Comparison of ENCODE assay signal across 8 cellular contexts in the genomic region with DNA sequence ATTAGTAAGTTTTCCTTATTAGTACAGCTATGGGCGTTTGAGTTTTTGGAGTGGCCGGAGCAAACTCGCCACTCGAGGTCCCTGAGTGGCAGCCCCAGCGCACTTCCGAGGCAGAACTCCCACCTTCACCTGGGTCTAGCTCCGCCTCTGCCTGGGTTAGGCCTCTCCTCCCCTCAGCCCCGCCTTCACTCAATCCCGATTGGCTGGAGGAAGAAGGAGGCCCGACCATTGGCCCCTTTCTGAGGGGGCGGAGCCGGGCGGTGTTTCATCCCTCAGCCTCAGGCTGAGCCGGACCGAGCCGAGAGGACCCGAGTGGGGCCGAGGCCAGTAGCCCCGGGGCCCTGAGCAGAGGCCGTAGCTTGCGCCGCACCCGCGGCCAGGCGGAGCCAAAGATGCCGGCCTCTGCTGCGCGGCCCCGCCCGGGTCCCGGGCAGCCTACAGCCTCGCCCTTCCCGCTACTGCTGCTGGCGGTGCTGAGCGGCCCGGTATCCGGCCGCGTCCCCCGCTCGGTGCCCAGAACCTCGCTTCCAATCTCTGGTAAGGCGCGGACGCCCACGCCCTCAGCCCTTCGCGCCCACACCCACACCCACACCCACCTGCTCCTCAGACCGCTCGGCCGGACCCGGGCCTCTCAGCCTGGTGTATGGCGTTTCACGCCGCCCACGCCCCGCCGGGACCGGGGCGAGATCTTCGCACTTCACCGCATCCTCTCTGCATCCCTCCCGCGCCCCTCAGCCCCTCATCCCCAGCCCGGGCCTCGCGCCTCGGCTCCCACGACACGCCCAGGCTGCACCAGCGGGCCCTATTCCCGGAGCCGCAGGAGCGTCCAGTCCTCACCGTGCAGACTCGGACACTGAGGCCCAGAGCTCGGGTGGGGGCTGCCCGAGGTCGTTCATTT. TPM values are rescaled to one million over a fixed set of nuclear protein-coding genes. Genes with fewer than 3 reads are reported as not detected.
A peak's percentile ranks its signal among the peaks of the same experiment; 100 is the strongest.
DNase-seq lines count a peak whose midpoint lies in the region; ATAC-seq and TF ChIP-seq lines count a peak whose summit lies in the region.

SEMA4F (plus strand) TSS at position 263 of the 898 bp plus-strand sequence; CDS start at position 393, 130 bp downstream.

- peak within 1 kb of the TSS; percentile 36 for H3K27ac ChIP-seq in thymus (ENCODE audit: low read depth)

- no peak for TF ChIP-seq CTCF in GM10248 (IDR thresholded peaks at IDR 0.05; ENCODE audit: control extremely low read depth, extremely low read depth, low read depth, missing control alignments)
- TF ChIP-seq CTCF in glutamatergic neuron (IDR thresholded peaks at IDR 0.05; ENCODE audit: partially characterized antibody, unreplicated experiment), result no peak
- no peak for TF ChIP-seq CTCF in osteocyte (IDR thresholded peaks at IDR 0.05)

- no peaks in the 10 kb centered on the region for H3K36me3 ChIP-seq in thymus (ENCODE audit: control insufficient read depth, insufficient read depth)

- CTCF ChIA-PET in GM10248 (lab: Yijun Ruan, JAX), result interaction anchor here (1.0 to 1.6 kb wide), 4 partner anchors 11 to 223 kb away, joined by 3 to 4 read pairs (median 4); no protein-coding TSS in a partner anchor

- ATAC-seq in HG02610 (IDR thresholded peaks at IDR 0.05; ENCODE audit: unreplicated experiment) (peak; percentile 100), SK-N-SH treated with all-trans-retinoic acid at 6 μM for 48 hours (peak; percentile 100)

- peaks cover 10% of the 10 kb centered on the region for H3K27me3 ChIP-seq in thymus (ENCODE audit: control insufficient read depth, insufficient read depth)

- H3K9me3 ChIP-seq in thymus (ENCODE audit: control insufficient read depth), result no peaks in the 10 kb centered on the region

- H3K36me3 Mint-ChIP-seq in activated naive CD8-positive, alpha-beta T cell, result no peaks in the 10 kb centered on the region
- peaks cover 14% of the 10 kb centered on the region for H3K36me3 Mint-ChIP-seq in glutamatergic neuron (ENCODE audit: unreplicated experiment)
- peaks cover 2% of the 10 kb centered on the region for H3K36me3 Mint-ChIP-seq in osteocyte (ENCODE audit: unreplicated experiment)

- H3K27me3 Mint-ChIP-seq in activated naive CD8-positive, alpha-beta T cell, result peaks cover 3% of the 10 kb centered on the region
- H3K27me3 Mint-ChIP-seq in glutamatergic neuron (ENCODE audit: unreplicated experiment) (peaks cover 5% of the 10 kb centered on the region), osteocyte (ENCODE audit: unreplicated experiment) (peaks cover 9% of the 10 kb centered on the region)

- peaks cover 20% of the 10 kb centered on the region for H3K4me1 Mint-ChIP-seq in activated naive CD8-positive, alpha-beta T cell (ENCODE audit: low read depth)
- H3K4me1 Mint-ChIP-seq in glutamatergic neuron (ENCODE audit: low read depth, unreplicated experiment) (peaks cover 3% of the 10 kb centered on the region), osteocyte (ENCODE audit: unreplicated experiment) (peaks cover 5% of the 10 kb centered on the region)

- peak within 1 kb of the TSS; percentile 84 for H3K4me3 Mint-ChIP-seq in activated naive CD8-positive, alpha-beta T cell
- H3K4me3 Mint-ChIP-seq in glutamatergic neuron (ENCODE audit: unreplicated experiment), result peak within 1 kb of the TSS; percentile 89
- H3K4me3 Mint-ChIP-seq in osteocyte (ENCODE audit: unreplicated experiment), result peak within 1 kb of the TSS; percentile 77

- peaks cover 11% of the 10 kb centered on the region for H3K4me1 ChIP-seq in thymus (ENCODE audit: control insufficient read depth, insufficient read depth, low read length)

- peak within 1 kb of the TSS; percentile 83 for H3K4me3 ChIP-seq in thymus (ENCODE audit: low read length)

- POLR2A ChIA-PET in GM10248 (lab: Yijun Ruan, JAX), result interaction anchor here (0.5 kb wide), 1 partner anchor 100 kb away, joined by 8 read pairs; the partner anchor contains the start of gene LOXL3

- peak; percentile 99 for DNase-seq in GM10248 (ENCODE audit: extremely low spot score)
- peak; percentile 96 for DNase-seq in NCI-H1092 (lab: John Stamatoyannopoulos, UW)
- peak; percentile 98 for DNase-seq in glutamatergic neuron
- DNase-seq in osteocyte (ENCODE audit: extremely low spot score, unreplicated experiment), result peak; percentile 96

- H3K27ac Mint-ChIP-seq in activated naive CD8-positive, alpha-beta T cell, result peak within 1 kb of the TSS; percentile 16
- H3K27ac Mint-ChIP-seq in glutamatergic neuron (ENCODE audit: unreplicated experiment), result peak within 1 kb of the TSS; percentile 25
- peak within 1 kb of the TSS; percentile 23 for H3K27ac Mint-ChIP-seq in osteocyte (ENCODE audit: unreplicated experiment)

- no peaks in the 10 kb centered on the region for H3K9me3 Mint-ChIP-seq in activated naive CD8-positive, alpha-beta T cell (ENCODE audit: low read depth)
- H3K9me3 Mint-ChIP-seq in glutamatergic neuron (ENCODE audit: unreplicated experiment) (peaks cover 5% of the 10 kb centered on the region), osteocyte (ENCODE audit: unreplicated experiment) (no peaks in the 10 kb centered on the region)

- 2% methylated on average over 79 of the region's 79 CpGs for WGBS in thymus

TF ChIP-seq in SK-N-SH treated with all-trans-retinoic acid at 6 μM for 48 hours, 23 proteins besides CTCF, POLR2A, EP300 and RAD21:
- TF ChIP-seq GLIS3 (CRISPR knock-in tag; IDR thresholded peaks at IDR 0.05), result no peak
- TF ChIP-seq, protein P1, sequence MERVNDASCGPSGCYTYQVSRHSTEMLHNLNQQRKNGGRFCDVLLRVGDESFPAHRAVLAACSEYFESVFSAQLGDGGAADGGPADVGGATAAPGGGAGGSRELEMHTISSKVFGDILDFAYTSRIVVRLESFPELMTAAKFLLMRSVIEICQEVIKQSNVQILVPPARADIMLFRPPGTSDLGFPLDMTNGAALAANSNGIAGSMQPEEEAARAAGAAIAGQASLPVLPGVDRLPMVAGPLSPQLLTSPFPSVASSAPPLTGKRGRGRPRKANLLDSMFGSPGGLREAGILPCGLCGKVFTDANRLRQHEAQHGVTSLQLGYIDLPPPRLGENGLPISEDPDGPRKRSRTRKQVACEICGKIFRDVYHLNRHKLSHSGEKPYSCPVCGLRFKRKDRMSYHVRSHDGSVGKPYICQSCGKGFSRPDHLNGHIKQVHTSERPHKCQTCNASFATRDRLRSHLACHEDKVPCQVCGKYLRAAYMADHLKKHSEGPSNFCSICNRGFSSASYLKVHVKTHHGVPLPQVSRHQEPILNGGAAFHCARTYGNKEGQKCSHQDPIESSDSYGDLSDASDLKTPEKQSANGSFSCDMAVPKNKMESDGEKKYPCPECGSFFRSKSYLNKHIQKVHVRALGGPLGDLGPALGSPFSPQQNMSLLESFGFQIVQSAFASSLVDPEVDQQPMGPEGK (CRISPR knock-in tag; IDR thresholded peaks at IDR 0.05; ENCODE audit: borderline replicate concordance), result no peak
- no peak for TF ChIP-seq ZNF8 (CRISPR knock-in tag; IDR thresholded peaks at IDR 0.05)
- TF ChIP-seq TOX (CRISPR knock-in tag; IDR thresholded peaks at IDR 0.05; ENCODE audit: borderline replicate concordance), result no peak
- no peak for TF ChIP-seq ZC3H10 (CRISPR knock-in tag; IDR thresholded peaks at IDR 0.05)
- TF ChIP-seq CSDC2 (CRISPR knock-in tag; IDR thresholded peaks at IDR 0.05), result no peak
- TF ChIP-seq, protein P2, sequence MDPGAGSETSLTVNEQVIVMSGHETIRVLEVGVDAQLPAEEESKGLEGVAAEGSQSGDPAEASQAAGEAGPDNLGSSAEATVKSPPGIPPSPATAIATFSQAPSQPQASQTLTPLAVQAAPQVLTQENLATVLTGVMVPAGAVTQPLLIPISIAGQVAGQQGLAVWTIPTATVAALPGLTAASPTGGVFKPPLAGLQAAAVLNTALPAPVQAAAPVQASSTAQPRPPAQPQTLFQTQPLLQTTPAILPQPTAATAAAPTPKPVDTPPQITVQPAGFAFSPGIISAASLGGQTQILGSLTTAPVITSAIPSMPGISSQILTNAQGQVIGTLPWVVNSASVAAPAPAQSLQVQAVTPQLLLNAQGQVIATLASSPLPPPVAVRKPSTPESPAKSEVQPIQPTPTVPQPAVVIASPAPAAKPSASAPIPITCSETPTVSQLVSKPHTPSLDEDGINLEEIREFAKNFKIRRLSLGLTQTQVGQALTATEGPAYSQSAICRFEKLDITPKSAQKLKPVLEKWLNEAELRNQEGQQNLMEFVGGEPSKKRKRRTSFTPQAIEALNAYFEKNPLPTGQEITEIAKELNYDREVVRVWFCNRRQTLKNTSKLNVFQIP (CRISPR knock-in tag; IDR thresholded peaks at IDR 0.05; ENCODE audit: borderline replicate concordance, low read depth), result no peak
- TF ChIP-seq PPARA (CRISPR knock-in tag; IDR thresholded peaks at IDR 0.05; ENCODE audit: borderline replicate concordance), result no peak
- no peak for TF ChIP-seq ISL1 (CRISPR knock-in tag; IDR thresholded peaks at IDR 0.05)
- TF ChIP-seq, protein P3, sequence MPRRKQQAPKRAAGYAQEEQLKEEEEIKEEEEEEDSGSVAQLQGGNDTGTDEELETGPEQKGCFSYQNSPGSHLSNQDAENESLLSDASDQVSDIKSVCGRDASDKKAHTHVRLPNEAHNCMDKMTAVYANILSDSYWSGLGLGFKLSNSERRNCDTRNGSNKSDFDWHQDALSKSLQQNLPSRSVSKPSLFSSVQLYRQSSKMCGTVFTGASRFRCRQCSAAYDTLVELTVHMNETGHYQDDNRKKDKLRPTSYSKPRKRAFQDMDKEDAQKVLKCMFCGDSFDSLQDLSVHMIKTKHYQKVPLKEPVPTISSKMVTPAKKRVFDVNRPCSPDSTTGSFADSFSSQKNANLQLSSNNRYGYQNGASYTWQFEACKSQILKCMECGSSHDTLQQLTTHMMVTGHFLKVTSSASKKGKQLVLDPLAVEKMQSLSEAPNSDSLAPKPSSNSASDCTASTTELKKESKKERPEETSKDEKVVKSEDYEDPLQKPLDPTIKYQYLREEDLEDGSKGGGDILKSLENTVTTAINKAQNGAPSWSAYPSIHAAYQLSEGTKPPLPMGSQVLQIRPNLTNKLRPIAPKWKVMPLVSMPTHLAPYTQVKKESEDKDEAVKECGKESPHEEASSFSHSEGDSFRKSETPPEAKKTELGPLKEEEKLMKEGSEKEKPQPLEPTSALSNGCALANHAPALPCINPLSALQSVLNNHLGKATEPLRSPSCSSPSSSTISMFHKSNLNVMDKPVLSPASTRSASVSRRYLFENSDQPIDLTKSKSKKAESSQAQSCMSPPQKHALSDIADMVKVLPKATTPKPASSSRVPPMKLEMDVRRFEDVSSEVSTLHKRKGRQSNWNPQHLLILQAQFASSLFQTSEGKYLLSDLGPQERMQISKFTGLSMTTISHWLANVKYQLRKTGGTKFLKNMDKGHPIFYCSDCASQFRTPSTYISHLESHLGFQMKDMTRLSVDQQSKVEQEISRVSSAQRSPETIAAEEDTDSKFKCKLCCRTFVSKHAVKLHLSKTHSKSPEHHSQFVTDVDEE (CRISPR knock-in tag; IDR thresholded peaks at IDR 0.05), result no peak
- TF ChIP-seq RARB (CRISPR knock-in tag; IDR thresholded peaks at IDR 0.05), result no peak
- TF ChIP-seq TCF4 (CRISPR knock-in tag; IDR thresholded peaks at IDR 0.05; ENCODE audit: borderline replicate concordance), result no peak
- TF ChIP-seq ZFP30 (CRISPR knock-in tag; IDR thresholded peaks at IDR 0.05), result no peak
- TF ChIP-seq ZNF565 (CRISPR knock-in tag; conservative IDR thresholded peaks at IDR 0.05; ENCODE audit: low read depth), result no peak
TF ChIP-seq in SK-N-SH treated with all-trans-retinoic acid at 6 μM for 48 hours: peak in this region for 0.

RNA-seq across cellular contexts. Expression of gene SEMA4F, which starts in this region (rescaled TPM):
- 28.5 TPM for total RNA-seq in glutamatergic neuron (ENCODE audit: unreplicated experiment)
- total RNA-seq in osteocyte, result 12.1 and 14.2 TPM in 2 replicates
- 3.5 TPM for polyA plus RNA-seq in thymus

Comparison
In these comparisons a context has a peak if more than half of its experiments do, and no peak if none do; other contexts are left out.
1. Peak in every context shown above with its lines: DNase-seq, ATAC-seq, H3K4me3 ChIP-seq and H3K27ac ChIP-seq.